Comparison of ENCODE assay signal across 8 cellular contexts in genomic region chr1:2213576-2214505, GRCh38. TPM values are rescaled to one million over a fixed set of nuclear protein-coding genes. Genes with fewer than 3 reads are reported as not detected.
A peak's percentile ranks its signal among the peaks of the same experiment; 100 is the strongest.
DNase-seq lines count a peak whose midpoint lies in the region; ATAC-seq and TF ChIP-seq lines count a peak whose summit lies in the region.

No MANE protein-coding gene starts in this region.

- TF ChIP-seq CTCF in choroid plexus epithelial cell (conservative IDR thresholded peaks at IDR 0.05; ENCODE audit: low read depth, low read length), result no peak

- ATAC-seq in left colon (no peak), GM18505 (IDR thresholded peaks at IDR 0.05; ENCODE audit: unreplicated experiment) (no peak), GM21423 (IDR thresholded peaks at IDR 0.05; ENCODE audit: unreplicated experiment) (no peak)

- H3K4me3 ChIP-seq in choroid plexus epithelial cell (ENCODE audit: low read depth, low read length), result no peak overlapping the region
- peak overlapping the region in 2 of 7 experiments; percentile 18 to 21 for H3K4me3 ChIP-seq in skin epidermis

- TF ChIP-seq POLR2A in GM18505 (IDR thresholded peaks at IDR 0.05; ENCODE audit: borderline replicate concordance, extremely low read depth, insufficient read depth, insufficient read length), result no peak

- intact Hi-C loops in left colon (cut with DNase I, micrococcal nuclease), result no loop called here

- H3K27ac ChIP-seq in skin epidermis, result peak overlapping the region; percentile 76 to 99 (median 92)

- DNase-seq in GM04504 (ENCODE audit: low read depth) (peak; percentile 76), choroid plexus epithelial cell (ENCODE audit: low read depth) (peak; percentile 86), left colon (peak; percentile 54 to 75), GM19238 (ENCODE audit: insufficient read length, low spot score) (no peak)
- DNase-seq in activated CD4-positive, alpha-beta T cell treated with anti-CD3 and anti-CD28 coated beads, Interleukin-2, amount 50 U/mL, for 4 hours, result no peak

RNA-seq across cellular contexts. Expression of gene SKI, which starts 14.3 kb away (rescaled TPM):
- 10 to 100 TPM; 30.2 to 35.5 TPM for total RNA-seq in left colon

RNA-seq across cellular contexts. Expression of gene FAAP20, which starts 19.3 kb away (rescaled TPM):
- 10 to 100 TPM; 28.5 to 32.6 TPM for total RNA-seq in left colon

Comparison
In these comparisons a context has a peak if more than half of its experiments do, and no peak if none do; other contexts are left out.
1. DNase-seq: peak in GM04504 (single experiment), choroid plexus epithelial cell (single experiment) and left colon (2 of 2); none in GM19238 (single experiment) and activated CD4-positive, alpha-beta T cell treated with anti-CD3 and anti-CD28 coated beads, Interleukin-2, amount 50 U/mL, for 4 hours (0 of 2).